9 cellular contexts compared by ENCODE assay signal in genomic region chr12:19382111-19382526, GRCh38. TPM values are rescaled to one million over a fixed set of nuclear protein-coding genes. Genes with fewer than 3 reads are reported as not detected.
DNase-seq lines count a peak whose midpoint lies in the region; ATAC-seq, FAIRE-seq and TF ChIP-seq lines count a peak whose summit lies in the region.
"Had no signal": no experiment of that assay in that cellular context is flagged by ENCODE, and none has a peak within 500 bp of the region (broad histone marks: within the 10 kb centered on the region; RNA-seq: fewer than 3 reads in every experiment).

No MANE protein-coding gene starts in this region.

- POLR2A ChIA-PET in HepG2 (lab: Yijun Ruan, JAX): interaction anchor here (1.2 kb wide), 1 partner anchor 14 kb away, joined by 6 read pairs; no protein-coding TSS in a partner anchor

- FAIRE-seq in HepG2 (lab: Jason Lieb, UNC): no peak

- peak; percentile 30 for DNase-seq in GM06990 (ENCODE audit: extremely low read depth, insufficient read length)
- DNase-seq in HPDE6-E6E7 (ENCODE audit: extremely low spot score): peak; percentile 74
- DNase-seq in activated T-cell treated with anti-CD3 and anti-CD28 coated beads, Interleukin-2, amount 50 U/mL, for 72 hours: peak; percentile 61 to 75
- peak; percentile 9 for DNase-seq in HepG2 (ENCODE audit: low spot score)
- DNase-seq in retina: no peak
- DNase-seq in immature natural killer cell: no peak
- DNase-seq in effector CD4-positive, alpha-beta T cell: no peak

- H2AFZ ChIP-seq in HepG2 (ENCODE audit: low read length): no peak overlapping the region

- no TSS peak for BruUV-seq in HepG2 (replicated peaks; lab: Mats Ljungman, UMichigan)

- CTCF ChIA-PET in HepG2 (lab: Yijun Ruan, JAX; ENCODE audit: low intra/inter-chr PET ratio, low total read pairs): no interaction called here

- no peak for TF ChIP-seq POLR2A in HepG2 (IDR thresholded peaks at IDR 0.05; ENCODE audit: insufficient read depth in 1 of 2, low read depth in 2 of 2, low read length in 2 of 2)

- H3K4me3 ChIP-seq in GM06990 (replicated peaks; ENCODE audit: low read depth, low read length) (no peak overlapping the region), HepG2 (replicated peaks in 1 of 3; ENCODE audit: insufficient read depth in 1 of 3, low read depth in 2 of 3, low read length in 3 of 3) (no peak overlapping the region)

- TF ChIP-seq EP300 in HepG2 (IDR thresholded peaks at IDR 0.05; ENCODE audit: low read depth in 2 of 2, low read length in 2 of 2) (no peak), HepG2 (CRISPR knock-in tag; IDR thresholded peaks at IDR 0.05; ENCODE audit: borderline replicate concordance) (no peak)

- H3K36me3 Mint-ChIP-seq in activated T-cell treated with anti-CD3 and anti-CD28 coated beads, Interleukin-2, amount 50 U/mL, for 72 hours (ENCODE audit: insufficient read depth in 2 of 2): no peaks in the 10 kb centered on the region
- H3K36me3 Mint-ChIP-seq in immature natural killer cell: peaks cover 0 to 3% (median 0%) of the 10 kb centered on the region in 3 donors
- H3K36me3 Mint-ChIP-seq: naive thymus-derived CD8-positive, alpha-beta T cell had no signal

- H3K4me1 ChIP-seq in HepG2 (ENCODE audit: insufficient read depth, low read length): peaks cover 7% of the 10 kb centered on the region; the same call in 1 of the 2 replicates

- 34% methylated on average over 4 of the region's 4 CpGs for WGBS in HepG2 (ENCODE audit: low lambda C conversion rate)

- H3K9me3 ChIP-seq in HepG2 (ENCODE audit: low read length): no peaks in the 10 kb centered on the region

- no peak overlapping the region for H3K9ac ChIP-seq in HepG2 (ENCODE audit: insufficient read depth, low read depth, low read length)

- H3K36me3 ChIP-seq in GM06990 (ENCODE audit: control insufficient read depth, insufficient read depth, low read length) (no peaks in the 10 kb centered on the region), HepG2 (replicated peaks in 1 of 2; ENCODE audit: control insufficient read depth in 1 of 2, insufficient read depth in 2 of 2, low read length in 2 of 2) (no peaks in the 10 kb centered on the region)

- peak; percentile 94 for ATAC-seq in GM21529 (IDR thresholded peaks at IDR 0.05; ENCODE audit: unreplicated experiment)
- ATAC-seq in activated T-cell treated with anti-CD3 and anti-CD28 coated beads, Interleukin-2, amount 50 U/mL, for 72 hours (replicated peaks in 1 of 2): peak; percentile 94 to 95
- peak; percentile 61 for ATAC-seq in HepG2
- ATAC-seq: naive thymus-derived CD8-positive, alpha-beta T cell had no signal

- H3K4me2 ChIP-seq in HepG2 (ENCODE audit: low read depth, low read length): no peak overlapping the region

- no peaks in the 10 kb centered on the region for H3K27me3 Mint-ChIP-seq in activated T-cell treated with anti-CD3 and anti-CD28 coated beads, Interleukin-2, amount 50 U/mL, for 72 hours (ENCODE audit: low read depth)
- no peaks in the 10 kb centered on the region for H3K27me3 Mint-ChIP-seq in immature natural killer cell (ENCODE audit: low read depth in 3 of 3)
- H3K27me3 Mint-ChIP-seq: naive thymus-derived CD8-positive, alpha-beta T cell had no signal

- H3K79me2 ChIP-seq in HepG2 (ENCODE audit: insufficient read depth, low read length): no peaks in the 10 kb centered on the region

- H4K20me1 ChIP-seq in HepG2 (ENCODE audit: insufficient read depth, low read length): no peaks in the 10 kb centered on the region

- no peak for TF ChIP-seq CTCF in GM06990 (IDR thresholded peaks at IDR 0.05; ENCODE audit: insufficient read depth, low read length, poor library complexity, severe bottlenecking)
- no peak for TF ChIP-seq CTCF in HepG2 (CRISPR knock-in tag; IDR thresholded peaks at IDR 0.05)

- H3K27ac Mint-ChIP-seq in activated T-cell treated with anti-CD3 and anti-CD28 coated beads, Interleukin-2, amount 50 U/mL, for 72 hours: peak overlapping the region; percentile 75
- H3K27ac Mint-ChIP-seq in immature natural killer cell: no peak overlapping the region

- H3K4me1 Mint-ChIP-seq in activated T-cell treated with anti-CD3 and anti-CD28 coated beads, Interleukin-2, amount 50 U/mL, for 72 hours (ENCODE audit: low read depth): peaks cover 27% of the 10 kb centered on the region
- no peaks in the 10 kb centered on the region for H3K4me1 Mint-ChIP-seq in immature natural killer cell
- H3K4me1 Mint-ChIP-seq: naive thymus-derived CD8-positive, alpha-beta T cell had no signal

- intact Hi-C loops in HepG2 (cut with micrococcal nuclease; ENCODE audit: unreplicated experiment): no loop called here

- peak overlapping the region in 1 of 2 donors; percentile 29 for H3K4me3 Mint-ChIP-seq in activated T-cell treated with anti-CD3 and anti-CD28 coated beads, Interleukin-2, amount 50 U/mL, for 72 hours
- H3K4me3 Mint-ChIP-seq in immature natural killer cell: no peak overlapping the region
- H3K4me3 Mint-ChIP-seq: naive thymus-derived CD8-positive, alpha-beta T cell had no signal

- in situ Hi-C loops in HepG2 (cut with HindIII; ENCODE audit: extremely low pct_ligation_motif_present, low pct_unique_long_range_greater_than_20kb): no loop called here

- no peaks in the 10 kb centered on the region for H3K9me3 Mint-ChIP-seq in activated T-cell treated with anti-CD3 and anti-CD28 coated beads, Interleukin-2, amount 50 U/mL, for 72 hours
- no peaks in the 10 kb centered on the region for H3K9me3 Mint-ChIP-seq in immature natural killer cell
- H3K9me3 Mint-ChIP-seq: naive thymus-derived CD8-positive, alpha-beta T cell had no signal

- TF ChIP-seq RAD21 in HepG2 (CRISPR knock-in tag; IDR thresholded peaks at IDR 0.05): no peak

- no peak overlapping the region for H3K27ac ChIP-seq in HepG2 (ENCODE audit: extremely low read length, insufficient read depth, low read length)

- H3K27me3 ChIP-seq in GM06990 (replicated peaks; ENCODE audit: control insufficient read depth, insufficient read depth, low read length) (no peaks in the 10 kb centered on the region), HepG2 (ENCODE audit: control insufficient read depth in 1 of 2, insufficient read depth in 2 of 2, low read length in 2 of 2) (no peaks in the 10 kb centered on the region)

TF ChIP-seq in HepG2, 621 proteins besides CTCF, POLR2A, EP300 and RAD21:
- TF ChIP-seq SMYD3 (CRISPR knock-in tag; IDR thresholded peaks at IDR 0.05) (no peak), FOSL2 (CRISPR knock-in tag; IDR thresholded peaks at IDR 0.05) (0 out of 2 replicates have a peak, but pooled peaks have one; percentile 9)

RNA-seq across cellular contexts. Expression of gene AEBP2, which starts 57.2 kb away (rescaled TPM):
- total RNA-seq in activated T-cell treated with anti-CD3 and anti-CD28 coated beads, Interleukin-2, amount 50 U/mL, for 72 hours: 10 to 100 TPM; 59.4 to 64.5 TPM
- 17.9 and 33.0 TPM in 2 replicates for total RNA-seq in HepG2 (2016; rRNA removed; fragmentation: Illumina TruSeq; extraction: Trizol)
- 20.7 and 22.4 TPM in 2 replicates for total RNA-seq in HepG2 (2016; cell fraction: cytosol; rRNA removed; fragmentation: Illumina TruSeq; extraction: Trizol; ENCODE audit: low read depth)
- total RNA-seq in HepG2 (2016; cell fraction: insoluble cytoplasmic fraction; rRNA removed; fragmentation: Illumina TruSeq; extraction: Trizol): 19.9 and 27.9 TPM in 2 replicates
- 11.3 and 13.9 TPM in 2 replicates for total RNA-seq in HepG2 (2016; cell fraction: membrane; rRNA removed; fragmentation: Illumina TruSeq; extraction: Trizol)
- 17.7 and 18.1 TPM in 2 replicates for total RNA-seq in HepG2 (2016; cell fraction: nucleus; rRNA removed; fragmentation: Illumina TruSeq; extraction: Trizol)
- polyA plus RNA-seq in HepG2 (2011; rRNA removed) (8.7 and 9.2 TPM in 2 replicates), immature natural killer cell (10 to 100 TPM in 2 of 3 donors, 1 to 10 TPM in 1; 5.4 to 14.9 (median 11.8) TPM)
- polyA plus RNA-seq in HepG2 (2011; cell fraction: cytosol; rRNA removed): 3.7 and 7.3 TPM in 2 replicates
- 6.9 and 8.6 TPM in 2 replicates for polyA plus RNA-seq in HepG2 (2011; cell fraction: nucleus; rRNA removed)
- polyA plus RNA-seq in HepG2 (2012): 14.1 and 20.8 TPM in 2 replicates
- polyA plus RNA-seq in HepG2 (2016; cell fraction: cytosol; fragmentation: Illumina TruSeq; extraction: Trizol; ENCODE audit: low read depth): 0.69 and 0.71 TPM in 2 replicates
- 30.1 and 33.2 TPM in 2 replicates for polyA plus RNA-seq in HepG2 (2016; cell fraction: insoluble cytoplasmic fraction; fragmentation: Illumina TruSeq; extraction: Trizol; ENCODE audit: low read depth)
- polyA plus RNA-seq in HepG2 (2016; cell fraction: membrane; fragmentation: Illumina TruSeq; extraction: Trizol; ENCODE audit: low read depth): 4.2 and 4.5 TPM in 2 replicates
- 19.9 and 20.7 TPM in 2 replicates for polyA plus RNA-seq in HepG2 (2016; cell fraction: nucleus; fragmentation: Illumina TruSeq; extraction: Trizol; ENCODE audit: insufficient read depth, low read depth)
- 6.7 and 21.1 TPM in 2 replicates for polyA minus RNA-seq in HepG2 (2011; rRNA and poly(A)+ RNA removed; ENCODE audit: low replicate concordance)
- polyA minus RNA-seq in HepG2 (2011; cell fraction: cytosol; rRNA and poly(A)+ RNA removed): 14.4 and 17.4 TPM in 2 replicates
- polyA minus RNA-seq in HepG2 (2011; cell fraction: nucleus; rRNA and poly(A)+ RNA removed): 20.8 and 21.9 TPM in 2 replicates

Comparison
In these comparisons a context has a peak if more than half of its experiments do, and no peak if none do; other contexts are left out.
1. DNase-seq: peak in GM06990 (single experiment), HPDE6-E6E7 (single experiment), activated T-cell treated with anti-CD3 and anti-CD28 coated beads, Interleukin-2, amount 50 U/mL, for 72 hours (2 of 2) and HepG2 (single experiment); none in retina (single experiment), immature natural killer cell (0 of 3) and effector CD4-positive, alpha-beta T cell (single experiment).
2. Peak in every context shown above with its lines, with median percentiles within 50 percentile points of each other: ATAC-seq.